9 cellular contexts compared by ENCODE assay signal in genomic region chr12:54991161-54991991, GRCh38. TPM values are rescaled to one million over a fixed set of nuclear protein-coding genes. Genes with fewer than 3 reads are reported as not detected.
DNase-seq lines count a peak whose midpoint lies in the region; ATAC-seq, FAIRE-seq and TF ChIP-seq lines count a peak whose summit lies in the region.
"Had no signal": no experiment of that assay in that cellular context is flagged by ENCODE, and none has a peak within 500 bp of the region (broad histone marks: within the 10 kb centered on the region; RNA-seq: fewer than 3 reads in every experiment).

No MANE protein-coding gene starts in this region.

- ATAC-seq in GM18517 (IDR thresholded peaks at IDR 0.05; ENCODE audit: unreplicated experiment) (peak; percentile 76), HG02610 (IDR thresholded peaks at IDR 0.05; ENCODE audit: unreplicated experiment) (peak; percentile 79), lower lobe of right lung (no peak)

- peak; percentile 45 for DNase-seq in NOMO-1 treated with dmso at 0.1 percent for 144 hours (lab: John Stamatoyannopoulos, UW; ENCODE audit: unreplicated experiment)
- peak in 2 of 10 donors; percentile 37 to 55 for DNase-seq in dorsolateral prefrontal cortex
- DNase-seq in A172 (ENCODE audit: low spot score): no peak
- no peak for DNase-seq in lower lobe of right lung
- no peak for DNase-seq in NCI-H1048 (lab: John Stamatoyannopoulos, UW)
- DNase-seq in kidney: no peak

- H3K9me3 ChIP-seq in lower lobe of right lung (no peaks in the 10 kb centered on the region), kidney (ENCODE audit: control insufficient read depth in 1 of 2, low read length in 2 of 2) (no peaks in the 10 kb centered on the region)

- intact Hi-C loops in dorsolateral prefrontal cortex (cut with DNase I): no loop called here
- intact Hi-C loops in lower lobe of right lung (cut with DNase I): loop anchor here (5.0 kb wide), 1 partner anchor 81 kb away; no protein-coding TSS in a partner anchor
- intact Hi-C loops in kidney (cut with DNase I): loop anchor here (10.0 kb wide), 1 partner anchor 83 kb away; no protein-coding TSS in a partner anchor

- H3K36me3 ChIP-seq in lower lobe of right lung (no peaks in the 10 kb centered on the region), kidney (ENCODE audit: control insufficient read depth in 1 of 2, insufficient read depth in 2 of 2, low read length in 2 of 2) (no peaks in the 10 kb centered on the region)

- no peak for TF ChIP-seq CTCF in dorsolateral prefrontal cortex (IDR thresholded peaks at IDR 0.05 in 54 of 56, conservative IDR thresholded peaks at IDR 0.05 in 2 of 56; ENCODE audit: low read depth in 1 of 56, partially characterized antibody in 56 of 56)
- TF ChIP-seq CTCF in lower lobe of right lung (IDR thresholded peaks at IDR 0.05): no peak
- no peak for TF ChIP-seq CTCF in kidney (IDR thresholded peaks at IDR 0.05; ENCODE audit: borderline replicate concordance, extremely low read depth, insufficient read depth)

- H3K4me3 ChIP-seq in dorsolateral prefrontal cortex (no peak overlapping the region), lower lobe of right lung (no peak overlapping the region), kidney (ENCODE audit: low read length in 2 of 2) (no peak overlapping the region)

- H3K27me3 ChIP-seq in dorsolateral prefrontal cortex (no peaks in the 10 kb centered on the region), lower lobe of right lung (ENCODE audit: low read depth) (peaks cover 3% of the 10 kb centered on the region)

- FAIRE-seq in kidney (lab: Jason Lieb, UNC): no peak

- H3K27ac ChIP-seq in dorsolateral prefrontal cortex (peak overlapping the region in 45 of 59 donors; percentile 9 to 91 (median 48)), lower lobe of right lung (no peak overlapping the region), kidney (ENCODE audit: low read depth in 2 of 2, low read length in 2 of 2) (no peak overlapping the region)

- no peak overlapping the region for H3K9ac ChIP-seq in kidney (ENCODE audit: low read length in 2 of 2)

- H3K4me1 ChIP-seq in lower lobe of right lung (no peaks in the 10 kb centered on the region), kidney (ENCODE audit: control insufficient read depth in 1 of 2, insufficient read depth in 1 of 2, low read depth in 1 of 2, low read length in 2 of 2) (no peaks in the 10 kb centered on the region)

RNA-seq across cellular contexts. Expression of gene TESPA1, which starts 6.8 kb away (rescaled TPM):
- total RNA-seq in dorsolateral prefrontal cortex (100 to 1,000 TPM in 98 of 120 experiments, 10 to 100 TPM in 22; 34.4 to 265 (median 138) TPM), lower lobe of right lung (5.0 TPM), kidney (4.9 TPM)
- total RNA-seq in A172 (2014; rRNA removed; shearing (Covaris generic)): not detected in 2 replicates
- not detected for polyA plus RNA-seq in kidney (ENCODE audit: insufficient read depth, low read depth, low replicate concordance)
- total RNA-seq: fibroblast of lung had no signal
- polyA plus RNA-seq: fibroblast of lung had no signal

RNA-seq across cellular contexts. Expression of gene NEUROD4, which starts 28.4 kb away (rescaled TPM):
- total RNA-seq in dorsolateral prefrontal cortex (under 1 TPM in 11 of 120 experiments, not detected in 109; 0.10 to 0.18 (median 0.13) TPM), lower lobe of right lung (not detected), kidney (not detected)
- total RNA-seq in A172 (2014; rRNA removed; shearing (Covaris generic)): not detected in 2 replicates
- not detected for polyA plus RNA-seq in kidney (ENCODE audit: insufficient read depth, low read depth, low replicate concordance)
- total RNA-seq: fibroblast of lung had no signal
- polyA plus RNA-seq: fibroblast of lung had no signal

Comparison
In these comparisons a context has a peak if more than half of its experiments do, and no peak if none do; other contexts are left out.
1. ATAC-seq: peak in GM18517 (single experiment) and HG02610 (single experiment); none in lower lobe of right lung (0 of 2).
2. H3K27ac ChIP-seq: peak in dorsolateral prefrontal cortex (45 of 59); none in lower lobe of right lung (single experiment) and kidney (0 of 2).
3. intact Hi-C loops: an anchor here in lower lobe of right lung (5.0 kb wide) and kidney (10.0 kb wide); none called in dorsolateral prefrontal cortex.